Comparison of ENCODE assay signal across 2 cellular contexts in the genomic region with DNA sequence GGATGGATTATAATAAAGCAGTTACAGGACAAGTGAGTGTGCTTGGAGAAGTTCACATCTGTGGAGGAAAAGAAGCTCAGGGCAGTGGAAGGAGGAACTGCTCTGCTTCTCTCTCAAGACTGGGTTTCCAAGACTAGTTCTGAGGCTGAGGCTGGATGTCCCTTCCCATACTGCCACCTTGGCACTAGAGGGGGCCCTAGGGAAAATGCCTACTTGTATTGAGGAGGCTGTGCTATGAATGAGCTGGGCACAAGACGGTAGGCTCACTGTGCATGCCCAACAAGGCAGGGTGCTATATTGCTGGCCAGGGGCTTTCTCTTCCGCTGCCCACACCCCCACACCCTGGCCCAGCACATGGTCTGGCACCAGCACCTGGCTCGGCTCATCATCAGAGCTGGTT.
TF ChIP-seq lines count a peak whose summit lies in the region.

No MANE protein-coding gene starts in this region.

TF ChIP-seq in Ishikawa, 13 proteins besides CTCF, POLR2A, EP300 and RAD21 (continued from another document):
- no peak for TF ChIP-seq NFIC (IDR thresholded peaks at IDR 0.05)
- TF ChIP-seq YY1 (IDR thresholded peaks at IDR 0.05; ENCODE audit: low read depth), result no peak
- no peak for TF ChIP-seq TEAD4 (IDR thresholded peaks at IDR 0.05)
- TF ChIP-seq, protein P1, sequence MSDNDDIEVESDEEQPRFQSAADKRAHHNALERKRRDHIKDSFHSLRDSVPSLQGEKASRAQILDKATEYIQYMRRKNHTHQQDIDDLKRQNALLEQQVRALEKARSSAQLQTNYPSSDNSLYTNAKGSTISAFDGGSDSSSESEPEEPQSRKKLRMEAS (IDR thresholded peaks at IDR 0.05), result no peak
- TF ChIP-seq EGR1 (IDR thresholded peaks at IDR 0.05), result no peak
- TF ChIP-seq CREB1 (IDR thresholded peaks at IDR 0.05; ENCODE audit: low read depth), result no peak
- TF ChIP-seq ZBTB7A (IDR thresholded peaks at IDR 0.05; ENCODE audit: low read depth), result no peak
TF ChIP-seq in Ishikawa: peak in this region for 0.

TF ChIP-seq in WTC11, 78 proteins besides CTCF, POLR2A, EP300 and RAD21 (continued from another document):
- TF ChIP-seq, protein P2, sequence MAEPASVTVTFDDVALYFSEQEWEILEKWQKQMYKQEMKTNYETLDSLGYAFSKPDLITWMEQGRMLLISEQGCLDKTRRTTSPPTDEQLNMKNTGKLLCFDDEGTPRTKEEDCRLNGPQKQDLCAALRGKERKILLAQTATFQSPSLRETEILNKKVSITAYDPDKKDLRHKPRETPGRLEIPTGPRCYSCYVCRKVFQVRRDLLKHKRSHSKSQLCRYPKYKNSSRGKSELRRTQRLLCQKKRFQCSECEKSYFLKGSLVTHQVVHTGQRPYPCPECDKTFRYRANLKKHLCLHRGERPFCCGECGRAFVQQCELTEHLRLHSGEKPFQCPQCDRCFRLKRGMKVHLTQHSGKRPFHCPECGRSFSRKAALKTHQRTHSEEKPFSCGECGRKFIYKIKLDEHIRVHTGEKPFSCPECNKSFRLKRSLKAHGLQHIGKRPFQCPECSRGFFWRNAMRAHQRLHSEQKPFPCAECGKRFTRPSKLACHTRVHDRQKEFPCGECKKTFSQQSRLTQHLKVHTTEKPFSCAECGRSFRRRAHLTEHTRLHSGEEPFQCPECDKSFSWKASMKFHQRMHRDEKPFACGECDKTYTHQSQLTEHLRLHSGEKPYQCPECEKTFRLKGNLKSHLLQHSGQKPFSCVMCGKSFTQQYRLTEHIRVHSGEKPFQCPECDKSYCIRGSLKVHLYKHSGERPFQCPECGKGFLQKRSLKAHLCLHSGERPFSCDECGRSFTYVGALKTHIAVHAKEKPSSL (CRISPR knock-in tag; conservative IDR thresholded peaks at IDR 0.05), result no peak
- TF ChIP-seq GABPB1 (CRISPR knock-in tag; IDR thresholded peaks at IDR 0.05) (no peak), ZNF671 (CRISPR knock-in tag; IDR thresholded peaks at IDR 0.05) (no peak), HMGA2 (CRISPR knock-in tag; IDR thresholded peaks at IDR 0.05) (no peak), ELF4 (CRISPR knock-in tag; IDR thresholded peaks at IDR 0.05; ENCODE audit: low read depth) (no peak), PRDM15 (CRISPR knock-in tag; IDR thresholded peaks at IDR 0.05) (no peak), EMX1 (CRISPR knock-in tag; IDR thresholded peaks at IDR 0.05) (no peak), NR1H2 (CRISPR knock-in tag; IDR thresholded peaks at IDR 0.05) (no peak), ATF2 (CRISPR knock-in tag; IDR thresholded peaks at IDR 0.05; ENCODE audit: borderline replicate concordance, low read depth) (no peak), ZNF232 (CRISPR knock-in tag; IDR thresholded peaks at IDR 0.05) (no peak), ZBTB43 (CRISPR knock-in tag; IDR thresholded peaks at IDR 0.05) (no peak)
TF ChIP-seq in WTC11: peak in this region for 0.
